Comparison of ENCODE assay signal across 24 cellular contexts in the genomic region with DNA sequence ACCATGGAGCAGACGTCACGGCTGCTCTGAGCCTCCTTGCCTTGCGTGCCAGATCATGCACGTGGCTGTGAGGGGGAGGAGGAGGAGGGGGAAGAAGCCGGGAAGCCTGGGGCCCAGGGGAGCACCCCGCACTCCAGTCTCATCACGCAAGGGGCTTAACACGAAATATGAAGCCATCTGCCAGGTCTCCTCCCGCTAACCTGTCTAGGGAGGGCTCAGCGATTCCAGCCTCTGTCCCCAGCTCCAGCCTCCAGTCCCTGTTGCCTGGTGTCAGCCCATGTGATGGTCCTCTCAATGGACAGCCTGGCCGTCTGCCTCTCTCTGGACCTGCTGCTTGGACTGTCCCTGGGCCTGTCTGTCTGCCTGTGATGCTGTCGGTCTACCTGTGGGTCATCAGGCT. TPM values are rescaled to one million over a fixed set of nuclear protein-coding genes. Genes with fewer than 3 reads are reported as not detected.
"Had no signal": no experiment of that assay in that cellular context is flagged by ENCODE, and none has a peak within 500 bp of the region (broad histone marks: within the 10 kb centered on the region; RNA-seq: fewer than 3 reads in every experiment).

No MANE protein-coding gene starts in this region.

- H3K9me3 Mint-ChIP-seq: activated naive CD4-positive, alpha-beta T cell treated with anti-CD3 and anti-CD28 coated beads, Interleukin-2, amount 50 U/mL, for 72 hours; central memory CD8-positive, alpha-beta T cell; stimulated activated memory B cell treated with anti-CD40 and anti-IgM and Interleukin-4, amounts not matched to agents 10 μg/mL and 1 μg/mL and 100 μg/mL, for 72 hours had no signal

- ATAC-seq: activated naive CD4-positive, alpha-beta T cell treated with anti-CD3 and anti-CD28 coated beads, Interleukin-2, amount 50 U/mL, for 72 hours; foreskin keratinocyte; stimulated activated memory B cell treated with anti-CD40 and anti-IgM and Interleukin-4, amounts not matched to agents 10 μg/mL and 1 μg/mL and 100 μg/mL, for 72 hours had no signal

- DNase-seq: activated gamma-delta T cell treated with Interleukin-2 at 50 U/mL for 16 hours; activated T-cell treated with anti-CD3 and anti-CD28 coated beads, Interleukin-2, amount 50 U/mL, for 1 hour; effector memory CD4-positive, alpha-beta T cell; foreskin keratinocyte; kidney; naive B cell; retina; sigmoid colon; stimulated activated CD4-positive, alpha-beta T cell treated with anti-CD3 and anti-CD28 coated beads, Interleukin-15, amount 100 ng/mL, for 24 hours; stomach had no signal

- H3K4me1 Mint-ChIP-seq: central memory CD8-positive, alpha-beta T cell; naive B cell; stimulated activated memory B cell treated with anti-CD40 and anti-IgM and Interleukin-4, amounts not matched to agents 10 μg/mL and 1 μg/mL and 100 μg/mL, for 72 hours had no signal

- H3K9me3 ChIP-seq: ascending aorta, sigmoid colon, stomach, suprapubic skin, tibial nerve had no signal

- H3K4me3 Mint-ChIP-seq: central memory CD8-positive, alpha-beta T cell; naive B cell; stimulated activated memory B cell treated with anti-CD40 and anti-IgM and Interleukin-4, amounts not matched to agents 10 μg/mL and 1 μg/mL and 100 μg/mL, for 72 hours had no signal

- H3K27me3 ChIP-seq: ascending aorta had no signal

- H3K4me3 ChIP-seq: ascending aorta, lung, sigmoid colon, smooth muscle cell, stomach, suprapubic skin, tibial nerve had no signal

- H3K27ac Mint-ChIP-seq: activated naive CD4-positive, alpha-beta T cell treated with anti-CD3 and anti-CD28 coated beads, Interleukin-2, amount 50 U/mL, for 72 hours; naive B cell; progenitor cell of endocrine pancreas; stimulated activated memory B cell treated with anti-CD40 and anti-IgM and Interleukin-4, amounts not matched to agents 10 μg/mL and 1 μg/mL and 100 μg/mL, for 72 hours had no signal

- H3K27ac ChIP-seq: ascending aorta, foreskin keratinocyte, sigmoid colon, stomach, suprapubic skin, tibial nerve had no signal

- H3K36me3 ChIP-seq: ascending aorta, sigmoid colon, stomach, suprapubic skin, tibial nerve had no signal

- H3K36me3 Mint-ChIP-seq: activated naive CD4-positive, alpha-beta T cell treated with anti-CD3 and anti-CD28 coated beads, Interleukin-2, amount 50 U/mL, for 72 hours; naive B cell; stimulated activated memory B cell treated with anti-CD40 and anti-IgM and Interleukin-4, amounts not matched to agents 10 μg/mL and 1 μg/mL and 100 μg/mL, for 72 hours had no signal

- H3K4me1 ChIP-seq: ascending aorta, foreskin keratinocyte, sigmoid colon, stomach, suprapubic skin, tibial nerve had no signal

RNA-seq across cellular contexts. Expression of gene C1QA, which starts 22.5 kb away (rescaled TPM):
- total RNA-seq: activated naive CD4-positive, alpha-beta T cell treated with anti-CD3 and anti-CD28 coated beads, Interleukin-2, amount 50 U/mL, for 72 hours; dermis microvascular lymphatic vessel endothelial cell; foreskin keratinocyte; glomerular endothelial cell; progenitor cell of endocrine pancreas; smooth muscle cell had no signal
- polyA plus RNA-seq: foreskin keratinocyte, smooth muscle cell had no signal

RNA-seq across cellular contexts. Expression of gene C1QC, which starts 29.5 kb away (rescaled TPM):
- total RNA-seq: activated naive CD4-positive, alpha-beta T cell treated with anti-CD3 and anti-CD28 coated beads, Interleukin-2, amount 50 U/mL, for 72 hours; dermis microvascular lymphatic vessel endothelial cell; foreskin keratinocyte; glomerular endothelial cell; progenitor cell of endocrine pancreas; smooth muscle cell had no signal
- polyA plus RNA-seq: foreskin keratinocyte, smooth muscle cell had no signal

RNA-seq across cellular contexts. Expression of gene C1QB, which starts 39.1 kb away (rescaled TPM):
- total RNA-seq: activated naive CD4-positive, alpha-beta T cell treated with anti-CD3 and anti-CD28 coated beads, Interleukin-2, amount 50 U/mL, for 72 hours; dermis microvascular lymphatic vessel endothelial cell; foreskin keratinocyte; glomerular endothelial cell; progenitor cell of endocrine pancreas; smooth muscle cell had no signal
- polyA plus RNA-seq: foreskin keratinocyte, smooth muscle cell had no signal

RNA-seq across cellular contexts. Expression of gene EPHA8, which starts 50.7 kb away (rescaled TPM):
- total RNA-seq: activated naive CD4-positive, alpha-beta T cell treated with anti-CD3 and anti-CD28 coated beads, Interleukin-2, amount 50 U/mL, for 72 hours; ascending aorta; dermis microvascular lymphatic vessel endothelial cell; foreskin keratinocyte; glomerular endothelial cell; lung; mesenteric fat pad; mucosa of gallbladder; osteoblast; sigmoid colon; smooth muscle cell; stomach; tibial nerve had no signal
- polyA plus RNA-seq: foreskin keratinocyte, sigmoid colon, smooth muscle cell, stomach had no signal
